Comparison of ENCODE assay signal across 10 cellular contexts in the genomic region with DNA sequence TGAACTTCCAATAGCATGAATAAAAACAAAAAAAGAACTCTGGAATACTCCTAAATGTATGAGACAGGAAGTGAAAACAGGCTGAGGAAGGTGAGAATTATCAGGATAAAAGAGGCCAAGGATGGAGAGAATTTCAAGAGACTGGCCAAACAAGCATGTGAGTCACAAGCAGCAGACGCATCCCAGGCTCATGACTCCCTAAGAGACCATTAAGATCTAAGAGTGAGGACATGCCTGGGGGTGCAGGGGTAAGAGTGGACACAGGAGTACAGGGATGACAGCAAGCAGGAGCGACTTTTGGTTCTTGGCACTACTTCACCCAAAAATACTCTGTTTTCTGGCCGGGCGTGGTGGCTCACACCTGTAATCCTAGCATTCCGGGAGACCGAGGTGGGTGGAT. TPM values are rescaled to one million over a fixed set of nuclear protein-coding genes. Genes with fewer than 3 reads are reported as not detected.
DNase-seq lines count a peak whose midpoint lies in the region; ATAC-seq and TF ChIP-seq lines count a peak whose summit lies in the region.
"Had no signal": no experiment of that assay in that cellular context is flagged by ENCODE, and none has a peak within 500 bp of the region (broad histone marks: within the 10 kb centered on the region; RNA-seq: fewer than 3 reads in every experiment).

No MANE protein-coding gene starts in this region.

- H3K9me3 ChIP-seq in HUES64 (ENCODE audit: insufficient read depth, low read depth, low read length): 0 out of 2 replicates have a peak, but pooled peaks cover 3% of the 10 kb centered on the region
- H3K9me3 ChIP-seq in naive thymus-derived CD4-positive, alpha-beta T cell (ENCODE audit: control insufficient read depth in 2 of 3, low read length in 3 of 3): no peaks in the 10 kb centered on the region

- ATAC-seq in naive thymus-derived CD4-positive, alpha-beta T cell: no peak
- no peak for ATAC-seq in GM19397 (IDR thresholded peaks at IDR 0.05; ENCODE audit: unreplicated experiment)

- H3K9me3 Mint-ChIP-seq in chondrocyte (ENCODE audit: low read depth): no peaks in the 10 kb centered on the region
- H3K9me3 Mint-ChIP-seq in naive thymus-derived CD4-positive, alpha-beta T cell: peaks cover 0 to 4% (median 0%) of the 10 kb centered on the region in 11 donors

- H3K27ac Mint-ChIP-seq in chondrocyte (ENCODE audit: unreplicated experiment): peak overlapping the region; percentile 91
- H3K27ac Mint-ChIP-seq in naive thymus-derived CD4-positive, alpha-beta T cell: peak overlapping the region in 8 of 9 donors; percentile 48 to 95 (median 84)

- peak overlapping the region; percentile 17; the same call in 1 of the 2 replicates for H3K9ac ChIP-seq in HUES64 (ENCODE audit: low read depth, low read length)

- peaks cover 13% of the 10 kb centered on the region; the same call in 1 of the 2 replicates for H3K4me1 ChIP-seq in HUES64 (ENCODE audit: insufficient read depth, low read length)
- peaks cover 51 to 62% of the 10 kb centered on the region in 2 donors for H3K4me1 ChIP-seq in naive thymus-derived CD4-positive, alpha-beta T cell (ENCODE audit: control insufficient read depth in 2 of 2, insufficient read depth in 2 of 2, low read length in 2 of 2)

- intact Hi-C loops in naive thymus-derived CD4-positive, alpha-beta T cell (cut with micrococcal nuclease): no loop called here

- no peaks in the 10 kb centered on the region for H3K27me3 Mint-ChIP-seq in chondrocyte (ENCODE audit: low read depth)
- no peaks in the 10 kb centered on the region for H3K27me3 Mint-ChIP-seq in naive thymus-derived CD4-positive, alpha-beta T cell

- H3K36me3 Mint-ChIP-seq in chondrocyte (ENCODE audit: low read depth): peaks cover 2% of the 10 kb centered on the region
- H3K36me3 Mint-ChIP-seq in naive thymus-derived CD4-positive, alpha-beta T cell: peaks cover 0 to 43% (median 11%) of the 10 kb centered on the region in 5 donors

- DNase-seq in CD1c-positive myeloid dendritic cell (ENCODE audit: extremely low spot score) (peak; percentile 15), chondrocyte (ENCODE audit: low spot score) (no peak), NCI-H1436 treated with DMSO at 0.1 percent for 48 hours (lab: John Stamatoyannopoulos, UW) (no peak), HuH-7.5 (ENCODE audit: low spot score) (no peak), NCI-H524 treated with DMSO at 0.1 percent for 48 hours (lab: John Stamatoyannopoulos, UW) (no peak)
- DNase-seq in naive thymus-derived CD4-positive, alpha-beta T cell: no peak
- DNase-seq: cerebellar nuclear complex had no signal

- WGBS in HUES64: 89% methylated on average over 6 of the region's 6 CpGs

- H3K4me3 ChIP-seq in HUES64 (ENCODE audit: low read length): no peak overlapping the region
- no peak overlapping the region for H3K4me3 ChIP-seq in naive thymus-derived CD4-positive, alpha-beta T cell (ENCODE audit: low read length)
- H3K4me3 ChIP-seq: lung had no signal

- H3K27ac ChIP-seq in HUES64 (ENCODE audit: low read depth, low read length): no peak overlapping the region
- peak overlapping the region; percentile 27 for H3K27ac ChIP-seq in naive thymus-derived CD4-positive, alpha-beta T cell (ENCODE audit: low read depth, low read length)

- no peak for TF ChIP-seq CTCF in chondrocyte (IDR thresholded peaks at IDR 0.05)

- H3K36me3 ChIP-seq in HUES64 (ENCODE audit: insufficient read depth, low read length): peaks cover 10% of the 10 kb centered on the region
- H3K36me3 ChIP-seq in naive thymus-derived CD4-positive, alpha-beta T cell (ENCODE audit: control insufficient read depth in 2 of 3, insufficient read depth in 3 of 3, low read length in 3 of 3): no peaks in the 10 kb centered on the region

- CTCF ChIA-PET in naive thymus-derived CD4-positive, alpha-beta T cell (lab: Charles Lee): no interaction called here

- no peaks in the 10 kb centered on the region for H3K27me3 ChIP-seq in HUES64 (ENCODE audit: insufficient read depth, low read length)
- H3K27me3 ChIP-seq in naive thymus-derived CD4-positive, alpha-beta T cell (ENCODE audit: control insufficient read depth in 2 of 2, insufficient read depth in 2 of 2, low read length in 2 of 2): no peaks in the 10 kb centered on the region

- H3K4me3 Mint-ChIP-seq in chondrocyte (ENCODE audit: unreplicated experiment): no peak overlapping the region
- peak overlapping the region in 9 of 10 donors; percentile 12 to 100 (median 37) for H3K4me3 Mint-ChIP-seq in naive thymus-derived CD4-positive, alpha-beta T cell

- H3K4me1 Mint-ChIP-seq in chondrocyte (ENCODE audit: low read depth): peaks cover 69% of the 10 kb centered on the region
- H3K4me1 Mint-ChIP-seq in naive thymus-derived CD4-positive, alpha-beta T cell: peaks cover 60 to 89% (median 68%) of the 10 kb centered on the region in 7 donors

- POLR2A ChIA-PET in naive thymus-derived CD4-positive, alpha-beta T cell (lab: Charles Lee): interaction anchor here (1.6 kb wide), 1 partner anchor 14 kb away, joined by 3 read pairs; no protein-coding TSS in a partner anchor

RNA-seq across cellular contexts. Expression of gene SCAMP2, which starts 7.1 kb away (rescaled TPM):
- polyA plus RNA-seq in HUES64 (2013, experiment 1 of 2): 19.9 TPM
- 25.2 TPM for polyA plus RNA-seq in HUES64 (2013, experiment 2 of 2)
- total RNA-seq in chondrocyte: 67.4 to 75.5 TPM (median 67.9 TPM) in 3 replicates
- total RNA-seq in naive thymus-derived CD4-positive, alpha-beta T cell: 100 to 1,000 TPM in 3 of 5 experiments, 10 to 100 TPM in 2; 78.9 to 130 (median 116) TPM
- 100 to 1,000 TPM; 131 to 141 TPM for polyA plus RNA-seq in naive thymus-derived CD4-positive, alpha-beta T cell

RNA-seq across cellular contexts. Expression of gene ULK3, which starts 23.1 kb away (rescaled TPM):
- 23.1 TPM for polyA plus RNA-seq in HUES64 (2013, experiment 1 of 2)
- 22.9 TPM for polyA plus RNA-seq in HUES64 (2013, experiment 2 of 2)
- 24.3 to 29.0 TPM (median 24.5 TPM) in 3 replicates for total RNA-seq in chondrocyte
- total RNA-seq in naive thymus-derived CD4-positive, alpha-beta T cell: 100 to 1,000 TPM in 1 of 5 experiments, 10 to 100 TPM in 4; 53.2 to 106 (median 59.2) TPM
- 10 to 100 TPM; 15.4 to 32.8 TPM for polyA plus RNA-seq in naive thymus-derived CD4-positive, alpha-beta T cell

RNA-seq across cellular contexts. Expression of gene MPI, which starts 23.8 kb away (rescaled TPM):
- polyA plus RNA-seq in HUES64 (2013, experiment 1 of 2): 22.5 TPM
- 29.9 TPM for polyA plus RNA-seq in HUES64 (2013, experiment 2 of 2)
- total RNA-seq in chondrocyte: 27.6 to 29.2 TPM (median 28.2 TPM) in 3 replicates
- 10 to 100 TPM; 34.0 to 97.8 (median 80.6) TPM for total RNA-seq in naive thymus-derived CD4-positive, alpha-beta T cell
- polyA plus RNA-seq in naive thymus-derived CD4-positive, alpha-beta T cell: 10 to 100 TPM; 92.5 to 98.3 TPM

RNA-seq across cellular contexts. Expression of gene CPLX3, which starts 39.7 kb away (rescaled TPM):
- not detected for polyA plus RNA-seq in HUES64 (2013, experiment 1 of 2)
- polyA plus RNA-seq in HUES64 (2013, experiment 2 of 2): 0.19 TPM
- not detected in 3 replicates for total RNA-seq in chondrocyte
- total RNA-seq in naive thymus-derived CD4-positive, alpha-beta T cell: under 1 TPM in 2 of 5 experiments, not detected in 3; 0.27 to 0.60 TPM
- polyA plus RNA-seq in naive thymus-derived CD4-positive, alpha-beta T cell: not detected
- total RNA-seq: lung had no signal

RNA-seq across cellular contexts. Expression of gene FAM219B, which starts 40.6 kb away (rescaled TPM):
- 28.8 TPM for polyA plus RNA-seq in HUES64 (2013, experiment 1 of 2)
- polyA plus RNA-seq in HUES64 (2013, experiment 2 of 2): 28.1 TPM
- total RNA-seq in chondrocyte: 78.0 to 97.6 TPM (median 89.9 TPM) in 3 replicates
- 100 to 1,000 TPM in 2 of 5 experiments, 10 to 100 TPM in 3; 40.5 to 111 (median 99.6) TPM for total RNA-seq in naive thymus-derived CD4-positive, alpha-beta T cell
- polyA plus RNA-seq in naive thymus-derived CD4-positive, alpha-beta T cell: 10 to 100 TPM; 20.2 to 27.7 TPM
